Comparison of ENCODE assay signal across 8 cellular contexts in genomic region chr15:58043192-58043903, GRCh38. TPM values are rescaled to one million over a fixed set of nuclear protein-coding genes. Genes with fewer than 3 reads are reported as not detected.
A peak's percentile ranks its signal among the peaks of the same experiment; 100 is the strongest.
DNase-seq lines count a peak whose midpoint lies in the region; ATAC-seq and TF ChIP-seq lines count a peak whose summit lies in the region.

No MANE protein-coding gene starts in this region.

- H3K27ac Mint-ChIP-seq in WTC11: no peak overlapping the region

- POLR2A ChIA-PET in WTC11 (lab: Charles Lee): no interaction called here

- no peak overlapping the region for H2BK5ac ChIP-seq in trophoblast cell (ENCODE audit: low read depth, low read length, poor library complexity)

- no peak overlapping the region for H3K23ac ChIP-seq in trophoblast cell (ENCODE audit: low read length)

- no peak overlapping the region for H3K4me2 ChIP-seq in KMS-11
- H3K4me2 ChIP-seq in trophoblast cell (ENCODE audit: low read length): no peak overlapping the region

- CTCF ChIA-PET in WTC11 (lab: Charles Lee): interaction anchor here (1.3 kb wide), 2 partner anchors 14 to 28 kb away, joined by 4 read pairs; no protein-coding TSS in a partner anchor

- no peak for TF ChIP-seq POLR2A in esophagus squamous epithelium (IDR thresholded peaks at IDR 0.05)

- no peak overlapping the region for H3K4me3 Mint-ChIP-seq in WTC11

- WGBS in esophagus squamous epithelium, 2 donors: 31 to 38% methylated on average over 5 of the region's 5 CpGs
- WGBS in trophoblast cell (ENCODE audit: extremely low coverage, insufficient coverage, insufficient read length): no CpG with 5 or more reads among the region's 5 CpGs

- H3K27me3 ChIP-seq in KMS-11 (ENCODE audit: insufficient read depth, low read depth) (no peaks in the 10 kb centered on the region), esophagus squamous epithelium (peaks cover 0 to 34% (median 0%) of the 10 kb centered on the region in 4 donors), trophoblast cell (ENCODE audit: insufficient read depth, low read length) (no peaks in the 10 kb centered on the region)

- H3K27me3 Mint-ChIP-seq in WTC11 (ENCODE audit: low read depth): peaks cover 73% of the 10 kb centered on the region

- ATAC-seq in WTC11 (no peak), GM18520 (IDR thresholded peaks at IDR 0.05; ENCODE audit: unreplicated experiment) (no peak), HG03432 (IDR thresholded peaks at IDR 0.05; ENCODE audit: unreplicated experiment) (no peak)

- intact Hi-C loops in esophagus squamous epithelium (cut with DNase I): no loop called here

- no peak overlapping the region for H3K18ac ChIP-seq in trophoblast cell (ENCODE audit: low read length)

- no peaks in the 10 kb centered on the region for H4K20me1 ChIP-seq in KMS-11 (ENCODE audit: insufficient read depth)

- H3K36me3 ChIP-seq in KMS-11 (ENCODE audit: insufficient read depth): no peaks in the 10 kb centered on the region
- no peaks in the 10 kb centered on the region for H3K36me3 ChIP-seq in esophagus squamous epithelium
- H3K36me3 ChIP-seq in trophoblast cell (ENCODE audit: control insufficient read depth in 1 of 2, insufficient read depth in 2 of 2, low read length in 2 of 2): no peaks in the 10 kb centered on the region

- H2AFZ ChIP-seq in KMS-11 (ENCODE audit: low read depth) (no peak overlapping the region), trophoblast cell (ENCODE audit: insufficient read depth, low read length, poor library complexity) (no peak overlapping the region)

- H4K91ac ChIP-seq in trophoblast cell (ENCODE audit: low read depth, low read length): no peak overlapping the region

- H3K9me3 ChIP-seq in esophagus squamous epithelium (no peaks in the 10 kb centered on the region), trophoblast cell (ENCODE audit: insufficient read depth, low read depth, low read length) (no peaks in the 10 kb centered on the region)

- no peak overlapping the region for H2BK12ac ChIP-seq in trophoblast cell (ENCODE audit: low read length)

- H3K27ac ChIP-seq in KMS-11 (no peak overlapping the region), esophagus squamous epithelium (no peak overlapping the region), trophoblast cell (ENCODE audit: low read depth, low read length) (no peak overlapping the region)

- H2BK120ac ChIP-seq in trophoblast cell (ENCODE audit: insufficient read depth, low read length, poor library complexity): no peak overlapping the region

- no peaks in the 10 kb centered on the region for H3K79me1 ChIP-seq in trophoblast cell (ENCODE audit: low read length)

- TF ChIP-seq CTCF in KMS-11 (conservative IDR thresholded peaks at IDR 0.05; ENCODE audit: low read depth, low read length) (peak; percentile 77), WTC11 (IDR thresholded peaks at IDR 0.05) (peak; percentile 27; the same call in 1 of the 2 replicates), esophagus squamous epithelium (IDR thresholded peaks at IDR 0.05) (peak in 5 of 6 experiments; percentile 25 to 64 (median 46))

- H3K36me3 Mint-ChIP-seq in WTC11: no peaks in the 10 kb centered on the region

- DNase-seq in DMS 273 treated with DMSO at 0.1 percent for 48 hours (lab: John Stamatoyannopoulos, UW): peak; percentile 9
- DNase-seq in WTC11 (ENCODE audit: low spot score): peak; percentile 29
- no peak for DNase-seq in esophagus squamous epithelium (lab: John Stamatoyannopoulos, UW)
- peak; percentile 53 to 77 for DNase-seq in trophoblast cell
- no peak for DNase-seq in hepatic stellate cell (ENCODE audit: low spot score)

- H3K4me3 ChIP-seq in KMS-11 (IDR thresholded peaks at IDR 0.05; ENCODE audit: insufficient read depth, low read depth, low read length) (no peak overlapping the region), esophagus squamous epithelium (no peak overlapping the region), trophoblast cell (ENCODE audit: low read depth, low read length) (no peak overlapping the region)

- H3K9me3 Mint-ChIP-seq in WTC11: peaks cover 7% of the 10 kb centered on the region; the same call in 1 of the 2 replicates

- H3K9ac ChIP-seq in KMS-11 (no peak overlapping the region), trophoblast cell (ENCODE audit: low read length) (no peak overlapping the region)

- no peak overlapping the region for H4K8ac ChIP-seq in trophoblast cell (ENCODE audit: low read depth, low read length)

- H3K4me1 Mint-ChIP-seq in WTC11: peaks cover 10% of the 10 kb centered on the region

- H3K4ac ChIP-seq in trophoblast cell (ENCODE audit: low read depth, low read length): no peak overlapping the region

- no peaks in the 10 kb centered on the region for H3K79me2 ChIP-seq in KMS-11 (ENCODE audit: insufficient read depth, low read depth)
- no peaks in the 10 kb centered on the region for H3K79me2 ChIP-seq in trophoblast cell (ENCODE audit: control insufficient read depth, insufficient read depth, low read length, poor library complexity)

- H3K14ac ChIP-seq in trophoblast cell (ENCODE audit: low read length): no peak overlapping the region

- H4K12ac ChIP-seq in trophoblast cell (ENCODE audit: low read depth, low read length): no peak overlapping the region

- H3K4me1 ChIP-seq in KMS-11 (ENCODE audit: low read depth, poor library complexity, severe bottlenecking): no peaks in the 10 kb centered on the region
- H3K4me1 ChIP-seq in esophagus squamous epithelium: peaks cover 0 to 14% (median 4%) of the 10 kb centered on the region in 3 donors
- no peaks in the 10 kb centered on the region for H3K4me1 ChIP-seq in trophoblast cell (ENCODE audit: control insufficient read depth in 1 of 2, insufficient read depth in 2 of 2, low read length in 2 of 2)

- H2AK5ac ChIP-seq in trophoblast cell (ENCODE audit: low read length): no peak overlapping the region

TF ChIP-seq in WTC11, 78 proteins besides CTCF, POLR2A, EP300 and RAD21:
- TF ChIP-seq CREB1 (CRISPR knock-in tag; IDR thresholded peaks at IDR 0.05): no peak
- TF ChIP-seq TEAD1 (CRISPR knock-in tag; IDR thresholded peaks at IDR 0.05): no peak
- no peak for TF ChIP-seq ZNF423 (CRISPR knock-in tag; IDR thresholded peaks at IDR 0.05)
- TF ChIP-seq GABPB1 (CRISPR knock-in tag; IDR thresholded peaks at IDR 0.05): no peak
- no peak for TF ChIP-seq STAT6 (CRISPR knock-in tag; conservative IDR thresholded peaks at IDR 0.05; ENCODE audit: low read depth)
- no peak for TF ChIP-seq IRF2 (CRISPR knock-in tag; IDR thresholded peaks at IDR 0.05; ENCODE audit: borderline replicate concordance, low read depth)
- no peak for TF ChIP-seq OVOL2 (CRISPR knock-in tag; IDR thresholded peaks at IDR 0.05; ENCODE audit: borderline replicate concordance)
- TF ChIP-seq ELF4 (CRISPR knock-in tag; IDR thresholded peaks at IDR 0.05; ENCODE audit: low read depth): no peak
- TF ChIP-seq SMAD4 (CRISPR knock-in tag; IDR thresholded peaks at IDR 0.05): no peak
- TF ChIP-seq ATF2 (CRISPR knock-in tag; IDR thresholded peaks at IDR 0.05; ENCODE audit: borderline replicate concordance, low read depth): no peak
- no peak for TF ChIP-seq ZNF416 (CRISPR knock-in tag; IDR thresholded peaks at IDR 0.05)
TF ChIP-seq in WTC11: peak in this region for 0.

RNA-seq across cellular contexts. Expression of gene ALDH1A2, which starts 22.2 kb away (rescaled TPM):
- 1.1 to 1.3 TPM (median 1.2 TPM) in 3 replicates for total RNA-seq in WTC11 (2021)
- 1 to 10 TPM in 1 of 4 donors, under 1 TPM in 3; 0.19 to 3.4 (median 0.55) TPM for total RNA-seq in esophagus squamous epithelium
- polyA plus RNA-seq in trophoblast cell (2013): 1.4 TPM in 2 replicates

Comparison
In these comparisons a context has a peak if more than half of its experiments do, and no peak if none do; other contexts are left out.
1. DNase-seq: peak in DMS 273 treated with DMSO at 0.1 percent for 48 hours (single experiment), WTC11 (single experiment) and trophoblast cell (2 of 2); none in esophagus squamous epithelium (single experiment) and hepatic stellate cell (single experiment).
2. CTCF ChIP-seq: peak in every context shown above with its lines; median percentile 77 in KMS-11; 46 in esophagus squamous epithelium; 27 in WTC11.